ENCODE assay signal across 1 cellular context in the genomic region with DNA sequence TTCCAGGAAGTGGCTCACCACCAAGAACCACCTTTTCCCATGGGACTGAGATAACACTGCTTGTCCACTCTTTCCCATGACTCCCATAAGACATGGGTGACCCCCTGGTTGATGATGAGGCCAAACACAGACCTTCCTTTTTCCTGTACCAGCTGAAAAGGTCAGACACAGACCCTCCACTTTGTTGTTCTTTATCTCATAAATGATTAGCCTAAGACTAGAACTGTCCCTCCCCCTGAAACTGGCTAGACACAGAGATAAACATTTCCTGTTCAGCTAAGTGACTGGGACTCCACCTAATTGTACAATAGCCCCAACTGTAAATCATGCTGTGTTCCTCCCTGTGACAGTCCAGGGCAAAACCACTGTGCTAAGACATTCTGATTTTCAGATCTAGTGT.
TF ChIP-seq lines count a peak whose summit lies in the region.

No MANE protein-coding gene starts in this region.

TF ChIP-seq in SK-N-SH treated with all-trans-retinoic acid at 6 μM for 48 hours, 23 proteins besides CTCF, POLR2A, EP300 and RAD21 (continued from another document):
- TF ChIP-seq, protein P1, sequence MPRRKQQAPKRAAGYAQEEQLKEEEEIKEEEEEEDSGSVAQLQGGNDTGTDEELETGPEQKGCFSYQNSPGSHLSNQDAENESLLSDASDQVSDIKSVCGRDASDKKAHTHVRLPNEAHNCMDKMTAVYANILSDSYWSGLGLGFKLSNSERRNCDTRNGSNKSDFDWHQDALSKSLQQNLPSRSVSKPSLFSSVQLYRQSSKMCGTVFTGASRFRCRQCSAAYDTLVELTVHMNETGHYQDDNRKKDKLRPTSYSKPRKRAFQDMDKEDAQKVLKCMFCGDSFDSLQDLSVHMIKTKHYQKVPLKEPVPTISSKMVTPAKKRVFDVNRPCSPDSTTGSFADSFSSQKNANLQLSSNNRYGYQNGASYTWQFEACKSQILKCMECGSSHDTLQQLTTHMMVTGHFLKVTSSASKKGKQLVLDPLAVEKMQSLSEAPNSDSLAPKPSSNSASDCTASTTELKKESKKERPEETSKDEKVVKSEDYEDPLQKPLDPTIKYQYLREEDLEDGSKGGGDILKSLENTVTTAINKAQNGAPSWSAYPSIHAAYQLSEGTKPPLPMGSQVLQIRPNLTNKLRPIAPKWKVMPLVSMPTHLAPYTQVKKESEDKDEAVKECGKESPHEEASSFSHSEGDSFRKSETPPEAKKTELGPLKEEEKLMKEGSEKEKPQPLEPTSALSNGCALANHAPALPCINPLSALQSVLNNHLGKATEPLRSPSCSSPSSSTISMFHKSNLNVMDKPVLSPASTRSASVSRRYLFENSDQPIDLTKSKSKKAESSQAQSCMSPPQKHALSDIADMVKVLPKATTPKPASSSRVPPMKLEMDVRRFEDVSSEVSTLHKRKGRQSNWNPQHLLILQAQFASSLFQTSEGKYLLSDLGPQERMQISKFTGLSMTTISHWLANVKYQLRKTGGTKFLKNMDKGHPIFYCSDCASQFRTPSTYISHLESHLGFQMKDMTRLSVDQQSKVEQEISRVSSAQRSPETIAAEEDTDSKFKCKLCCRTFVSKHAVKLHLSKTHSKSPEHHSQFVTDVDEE (CRISPR knock-in tag; IDR thresholded peaks at IDR 0.05), result no peak
- TF ChIP-seq OSR1 (CRISPR knock-in tag; IDR thresholded peaks at IDR 0.05) (no peak), POU6F1 (CRISPR knock-in tag; IDR thresholded peaks at IDR 0.05; ENCODE audit: borderline replicate concordance, low read depth) (no peak), GLIS3 (CRISPR knock-in tag; IDR thresholded peaks at IDR 0.05) (no peak), TOX (CRISPR knock-in tag; IDR thresholded peaks at IDR 0.05; ENCODE audit: borderline replicate concordance) (no peak), CSDC2 (CRISPR knock-in tag; IDR thresholded peaks at IDR 0.05) (no peak), RARB (CRISPR knock-in tag; IDR thresholded peaks at IDR 0.05) (no peak), ZNF70 (CRISPR knock-in tag; IDR thresholded peaks at IDR 0.05) (no peak), ZNF565 (CRISPR knock-in tag; conservative IDR thresholded peaks at IDR 0.05; ENCODE audit: low read depth) (no peak), TCF4 (CRISPR knock-in tag; IDR thresholded peaks at IDR 0.05; ENCODE audit: borderline replicate concordance) (no peak), ISL1 (CRISPR knock-in tag; IDR thresholded peaks at IDR 0.05) (no peak), ARNTL (CRISPR knock-in tag; IDR thresholded peaks at IDR 0.05; ENCODE audit: borderline replicate concordance, low read depth) (no peak), ZC3H10 (CRISPR knock-in tag; IDR thresholded peaks at IDR 0.05) (no peak), BACH2 (CRISPR knock-in tag; IDR thresholded peaks at IDR 0.05; ENCODE audit: borderline replicate concordance) (no peak)
